In genomic region chr1:235105051-235106043, GRCh38 we compare ENCODE assay signal across 9 cellular contexts. TPM values are rescaled to one million over a fixed set of nuclear protein-coding genes. Genes with fewer than 3 reads are reported as not detected.
DNase-seq lines count a peak whose midpoint lies in the region; TF ChIP-seq lines count a peak whose summit lies in the region.
"Had no signal": no experiment of that assay in that cellular context is flagged by ENCODE, and none has a peak within 500 bp of the region (broad histone marks: within the 10 kb centered on the region; RNA-seq: fewer than 3 reads in every experiment).

No MANE protein-coding gene starts in this region.

- DNase-seq in NCI-H82 (lab: John Stamatoyannopoulos, UW), result peak; percentile 55
- DNase-seq in NCI-H82 treated with DMSO at 0.1 percent for 48 hours (lab: John Stamatoyannopoulos, UW; ENCODE audit: unreplicated experiment), result no peak
- DNase-seq in HCEC 1CT, result peak; percentile 45
- peak; percentile 25 for DNase-seq in NCI-H1105 (lab: John Stamatoyannopoulos, UW)
- DNase-seq in central memory CD4-positive, alpha-beta T cell, result peak; percentile 21
- DNase-seq in lower leg skin (ENCODE audit: low spot score in 2 of 2), result no peak
- no peak for DNase-seq in 8988T
- DNase-seq in Kasumi-1 (lab: John Stamatoyannopoulos, UW), result no peak
- DNase-seq: naive B cell had no signal

- TF ChIP-seq POLR2A in lower leg skin (IDR thresholded peaks at IDR 0.05), result no peak

- TF ChIP-seq CTCF in lower leg skin (IDR thresholded peaks at IDR 0.05), result no peak

- intact Hi-C loops in lower leg skin (cut with DNase I; ENCODE audit: low total_unique reads), result loop anchor here (1.0 to 10.0 kb wide), 2 partner anchors 45 to 309 kb away; no protein-coding TSS in a partner anchor

- 75 to 76% methylated on average over 12 of the region's 12 CpGs for WGBS in lower leg skin, 2 donors

- no peak overlapping the region for H3K4me3 ChIP-seq in lower leg skin (ENCODE audit: low read depth, poor library complexity, severe bottlenecking)

RNA-seq across cellular contexts. Expression of gene TOMM20, which starts 23.3 kb away (rescaled TPM):
- total RNA-seq in lower leg skin, result 100 to 1,000 TPM in 3 of 4 donors, 10 to 100 TPM in 1; 69.4 to 121 (median 112) TPM

RNA-seq across cellular contexts. Expression of gene RBM34, which starts 55.7 kb away (rescaled TPM):
- 10 to 100 TPM; 38.7 to 60.0 (median 46.1) TPM for total RNA-seq in lower leg skin

Comparison
In these comparisons a context has a peak if more than half of its experiments do, and no peak if none do; other contexts are left out.
1. DNase-seq: peak in NCI-H82 (single experiment), HCEC 1CT (single experiment), NCI-H1105 (single experiment) and central memory CD4-positive, alpha-beta T cell (single experiment); none in NCI-H82 treated with DMSO at 0.1 percent for 48 hours (single experiment), lower leg skin (0 of 2), 8988T (single experiment) and Kasumi-1 (0 of 2).